25 cellular contexts compared by ENCODE assay signal in the genomic region with DNA sequence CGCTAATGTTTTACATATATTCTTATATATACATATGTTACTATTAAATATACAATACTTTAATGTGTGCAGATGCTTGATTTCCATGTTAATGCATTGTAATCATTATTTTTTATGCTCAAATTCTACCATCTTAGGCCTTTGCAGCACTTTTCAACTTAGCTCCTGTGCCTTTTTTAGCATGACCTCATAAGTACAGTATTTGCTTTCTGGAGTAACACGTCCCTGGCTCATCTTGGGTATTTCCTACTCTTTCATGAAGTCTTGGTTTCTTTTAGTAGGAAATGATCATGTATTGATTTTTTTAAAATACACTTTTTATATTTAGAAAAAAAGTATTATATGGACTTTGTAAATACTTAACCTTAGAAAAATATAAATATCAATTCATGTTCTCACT. TPM values are rescaled to one million over a fixed set of nuclear protein-coding genes. Genes with fewer than 3 reads are reported as not detected.
DNase-seq lines count a peak whose midpoint lies in the region; TF ChIP-seq lines count a peak whose summit lies in the region.
"Had no signal": no experiment of that assay in that cellular context is flagged by ENCODE, and none has a peak within 500 bp of the region (broad histone marks: within the 10 kb centered on the region; RNA-seq: fewer than 3 reads in every experiment).

No MANE protein-coding gene starts in this region.

- no CpG with 5 or more reads among the region's 2 CpGs for WGBS in mesenchymal stem cell

- no peak overlapping the region for H4K8ac ChIP-seq in mesenchymal stem cell (ENCODE audit: low read length)

- no peak overlapping the region for H2AK5ac ChIP-seq in mesenchymal stem cell (ENCODE audit: low read length, severe bottlenecking)

- no peaks in the 10 kb centered on the region for H3K9me3 ChIP-seq in mesenchymal stem cell (ENCODE audit: control insufficient read depth, low read length)
- H3K9me3 ChIP-seq: left ventricle myocardium inferior, right atrium auricular region, thoracic aorta, uterus had no signal

- no peaks in the 10 kb centered on the region for H3K27me3 ChIP-seq in mesenchymal stem cell (ENCODE audit: control insufficient read depth in 1 of 2, insufficient read depth in 1 of 2, low read length in 2 of 2)
- H3K27me3 ChIP-seq: right atrium auricular region, uterus had no signal

- intact Hi-C loops in head of caudate nucleus (cut with DNase I): no loop called here

- no peak overlapping the region for H2BK5ac ChIP-seq in mesenchymal stem cell (ENCODE audit: low read depth, low read length, poor library complexity, severe bottlenecking)

- no peak overlapping the region for H2BK12ac ChIP-seq in mesenchymal stem cell (ENCODE audit: low read length in 2 of 2)

- no peak overlapping the region for H3K23ac ChIP-seq in mesenchymal stem cell (ENCODE audit: low read length in 2 of 2)

- H2BK15ac ChIP-seq in mesenchymal stem cell (ENCODE audit: low read depth, poor library complexity, severe bottlenecking): no peak overlapping the region

- H3K14ac ChIP-seq in mesenchymal stem cell (ENCODE audit: low read length in 2 of 2): no peak overlapping the region

- peaks cover 5 to 28% of the 10 kb centered on the region in 2 experiments for H3K36me3 ChIP-seq in mesenchymal stem cell (ENCODE audit: control insufficient read depth in 1 of 2, insufficient read depth in 2 of 2, low read depth in 1 of 2, low read length in 2 of 2)
- H3K36me3 ChIP-seq: left ventricle myocardium inferior, right atrium auricular region, thoracic aorta, uterus had no signal

- H3K18ac ChIP-seq in mesenchymal stem cell (ENCODE audit: low read depth in 1 of 2, low read length in 2 of 2): no peak overlapping the region

- peak; percentile 48 for DNase-seq in ELR (ENCODE audit: low read depth)
- DNase-seq in amniotic epithelial cell (ENCODE audit: low read depth): peak; percentile 40
- peak; percentile 54 for DNase-seq in epithelial cell of esophagus (ENCODE audit: low read depth)
- DNase-seq in mesenchymal stem cell: peak; percentile 67
- DNase-seq in head of caudate nucleus: no peak
- DNase-seq in NCI-H1105 treated with DMSO at 0.1 percent for 48 hours (lab: John Stamatoyannopoulos, UW): no peak
- no peak for DNase-seq in NCI-H1105 (lab: John Stamatoyannopoulos, UW)
- DNase-seq in stimulated activated CD4-positive, alpha-beta T cell treated with anti-CD3 and anti-CD28 coated beads, Interleukin-4, amount 100 ng/mL, for 4 hours: no peak
- DNase-seq: activated CD4-positive, alpha-beta memory T cell treated with anti-CD3 and anti-CD28 coated beads, Interleukin-2, amount 10 ng/mL, durations not matched to agents 7 days and 5 days; activated CD4-positive, alpha-beta T cell treated with anti-CD3 and anti-CD28 coated beads for 1 hour; activated CD8-positive, alpha-beta memory T cell treated with anti-CD3 and anti-CD28 coated beads, Interleukin-2, amount 50 U/mL, for 48 hours; activated naive CD4-positive, alpha-beta T cell treated with anti-CD3 and anti-CD28 coated beads, Interleukin-2, amount 10 ng/mL, durations not matched to agents 7 days and 5 days; amygdala; CD8-positive, alpha-beta memory T cell; immature natural killer cell; left ventricle myocardium inferior; naive B cell; NCI-H1694 treated with DMSO at 0.1 percent for 48 hours; NCI-H446 treated with DMSO at 0.1 percent for 48 hours; NCI-H774; stimulated activated CD4-positive, alpha-beta T cell treated with anti-CD3 and anti-CD28 coated beads, Interleukin-1b, Interleukin-23, amount 100 ng/mL, for 48 hours; stimulated activated naive CD8-positive, alpha-beta T cell treated with anti-CD3 and anti-CD28 coated beads, Interleukin-15, amount 100 ng/mL, for 72 hours; uterus had no signal

- peaks cover 17% of the 10 kb centered on the region for H3K79me1 ChIP-seq in mesenchymal stem cell (replicated peaks; ENCODE audit: low read length, poor library complexity, severe bottlenecking)

- peak overlapping the region; percentile 14 for H3K9ac ChIP-seq in mesenchymal stem cell (ENCODE audit: low read length)

- H4K91ac ChIP-seq in mesenchymal stem cell (ENCODE audit: low read length): no peak overlapping the region

- H3K4ac ChIP-seq in mesenchymal stem cell (ENCODE audit: low read depth in 1 of 2, low read length in 2 of 2): no peak overlapping the region

- H3K4me1 ChIP-seq in mesenchymal stem cell (ENCODE audit: control insufficient read depth, insufficient read depth, low read depth, low read length): no peaks in the 10 kb centered on the region
- H3K4me1 ChIP-seq: uterus had no signal

- no peak overlapping the region for H3K27ac ChIP-seq in mesenchymal stem cell (ENCODE audit: low read length, poor library complexity, severe bottlenecking)
- H3K27ac ChIP-seq: left ventricle myocardium inferior, right atrium auricular region, thoracic aorta, uterus had no signal

- no peak overlapping the region for H3K4me2 ChIP-seq in mesenchymal stem cell (ENCODE audit: low read length, poor library complexity, severe bottlenecking)

- no peak overlapping the region for H2AFZ ChIP-seq in mesenchymal stem cell (ENCODE audit: low read depth, low read length)

- no peak overlapping the region for H3K4me3 ChIP-seq in epithelial cell of esophagus (ENCODE audit: low read length)
- H3K4me3 ChIP-seq in mesenchymal stem cell (ENCODE audit: insufficient read depth in 1 of 2, low read depth in 1 of 2, low read length in 2 of 2): no peak overlapping the region
- H3K4me3 ChIP-seq: left ventricle myocardium inferior, right atrium auricular region, thoracic aorta, uterus had no signal

- no peak overlapping the region for H2BK120ac ChIP-seq in mesenchymal stem cell (ENCODE audit: low read depth, low read length)

- TF ChIP-seq CTCF in epithelial cell of esophagus (IDR thresholded peaks at IDR 0.05; ENCODE audit: insufficient read depth, low read depth, low read length, missing control alignments): no peak

RNA-seq across cellular contexts. Expression of gene CAB39, which starts 36.5 kb away (rescaled TPM):
- 33.1 TPM for polyA plus RNA-seq in mesenchymal stem cell (2013, experiment 1 of 2)
- 34.4 TPM for polyA plus RNA-seq in mesenchymal stem cell (2013, experiment 2 of 2)

Comparison
In these comparisons a context has a peak if more than half of its experiments do, and no peak if none do; other contexts are left out.
1. DNase-seq: peak in ELR (single experiment), amniotic epithelial cell (single experiment), epithelial cell of esophagus (single experiment) and mesenchymal stem cell (single experiment); none in head of caudate nucleus (0 of 42), NCI-H1105 treated with DMSO at 0.1 percent for 48 hours (single experiment), NCI-H1105 (single experiment) and stimulated activated CD4-positive, alpha-beta T cell treated with anti-CD3 and anti-CD28 coated beads, Interleukin-4, amount 100 ng/mL, for 4 hours (0 of 2).